16 cellular contexts compared by ENCODE assay signal in the genomic region with DNA sequence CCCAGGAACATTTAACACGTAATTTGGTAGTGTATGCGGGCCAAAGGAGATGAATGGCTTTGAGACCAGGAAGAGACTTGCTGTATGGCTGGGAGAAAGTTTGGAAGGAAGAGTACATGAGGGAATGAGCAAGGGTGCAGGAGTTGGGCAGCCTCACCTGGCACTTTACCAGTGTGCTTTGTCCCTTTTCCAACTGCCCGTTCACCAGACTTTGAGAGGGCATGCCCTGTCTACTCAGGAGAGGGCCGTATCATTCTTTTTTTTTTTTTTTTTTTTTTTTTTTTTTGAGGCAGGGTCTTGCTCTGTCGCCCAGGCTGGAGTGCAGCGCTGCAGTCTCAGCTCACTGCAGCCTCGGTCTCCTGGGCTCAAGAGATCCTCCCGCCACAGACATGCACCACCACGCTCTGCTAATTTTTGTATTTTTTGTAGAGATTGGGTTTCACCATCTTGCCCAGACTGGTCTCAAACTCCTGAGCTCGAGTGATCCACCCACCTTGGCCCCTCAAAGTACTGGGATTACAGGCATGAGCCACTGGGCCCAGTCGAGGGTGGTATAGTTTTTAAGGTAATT. TPM values are rescaled to one million over a fixed set of nuclear protein-coding genes. Genes with fewer than 3 reads are reported as not detected.
DNase-seq lines count a peak whose midpoint lies in the region; ATAC-seq, FAIRE-seq and TF ChIP-seq lines count a peak whose summit lies in the region.
"Had no signal": no experiment of that assay in that cellular context is flagged by ENCODE, and none has a peak within 500 bp of the region (broad histone marks: within the 10 kb centered on the region; RNA-seq: fewer than 3 reads in every experiment).

No MANE protein-coding gene starts in this region.

- CTCF ChIA-PET in A549 (lab: Yijun Ruan, JAX) (interaction anchor here (6.2 kb wide), 1 partner anchor 10 kb away, joined by 37 read pairs; no protein-coding TSS in a partner anchor), HEK293 (lab: Yijun Ruan, JAX) (interaction anchor here (0.6 kb wide), 1 partner anchor 133 kb away, joined by 3 read pairs; no protein-coding TSS in a partner anchor)

- H3K9me3 ChIP-seq in A549 (no peaks in the 10 kb centered on the region), HEK293 (ENCODE audit: control insufficient read depth, insufficient read depth, low read depth, low read length) (no peaks in the 10 kb centered on the region)
- H3K9me3 ChIP-seq: BE2C had no signal

- H3K4me2 ChIP-seq in A549: peak overlapping the region; percentile 79
- H3K4me2 ChIP-seq: neural progenitor cell had no signal

- H3K4me3 Mint-ChIP-seq in chondrocyte (ENCODE audit: unreplicated experiment): no peak overlapping the region
- no peak overlapping the region for H3K4me3 Mint-ChIP-seq in nephron progenitor cell
- H3K4me3 Mint-ChIP-seq: activated naive CD8-positive, alpha-beta T cell; neural progenitor cell had no signal

- H3K9me3 Mint-ChIP-seq in chondrocyte (ENCODE audit: low read depth) (no peaks in the 10 kb centered on the region), nephron progenitor cell (no peaks in the 10 kb centered on the region)
- H3K9me3 Mint-ChIP-seq: neural progenitor cell had no signal

- 79% methylated on average over 11 of the region's 11 CpGs for WGBS in A549 (ENCODE audit: missing lambda C conversion rate)

- H3K27me3 ChIP-seq in dorsolateral prefrontal cortex: no peaks in the 10 kb centered on the region
- H3K27me3 ChIP-seq: BE2C, neural progenitor cell had no signal

- no peak for TF ChIP-seq POLR2A in A549 (IDR thresholded peaks at IDR 0.05; ENCODE audit: low read length)

- H3K4me1 Mint-ChIP-seq in chondrocyte (ENCODE audit: low read depth): peaks cover 75% of the 10 kb centered on the region
- H3K4me1 Mint-ChIP-seq in nephron progenitor cell: peaks cover 53% of the 10 kb centered on the region

- H3K27me3 Mint-ChIP-seq in chondrocyte (ENCODE audit: low read depth) (no peaks in the 10 kb centered on the region), nephron progenitor cell (ENCODE audit: low read depth, poor library complexity) (no peaks in the 10 kb centered on the region)
- H3K27me3 Mint-ChIP-seq: activated naive CD8-positive, alpha-beta T cell had no signal

- H3K4me3 ChIP-seq in A549 (no peak overlapping the region), HEK293 (ENCODE audit: low read depth, low read length) (no peak overlapping the region), dorsolateral prefrontal cortex (peak overlapping the region in 1 of 59 donors; percentile 54)
- H3K4me3 ChIP-seq: neural progenitor cell, skin epidermis had no signal

- TF ChIP-seq RAD21 in A549 (conservative IDR thresholded peaks at IDR 0.05 in 1 of 2, IDR thresholded peaks at IDR 0.05 in 1 of 2): no peak

- intact Hi-C loops in dorsolateral prefrontal cortex (cut with DNase I): no loop called here

- peak overlapping the region; percentile 87 for H3K27ac Mint-ChIP-seq in chondrocyte (ENCODE audit: unreplicated experiment)
- peak overlapping the region; percentile 98 for H3K27ac Mint-ChIP-seq in nephron progenitor cell
- H3K27ac Mint-ChIP-seq: neural progenitor cell had no signal

- ATAC-seq in A549 (no peak), HG03039 (IDR thresholded peaks at IDR 0.05; ENCODE audit: unreplicated experiment) (no peak)

- DNase-seq in A549 (ENCODE audit: low read depth in 1 of 2, low spot score in 1 of 2) (no peak), chondrocyte (ENCODE audit: low spot score) (no peak), nephron progenitor cell (no peak), superior temporal gyrus (ENCODE audit: extremely low spot score) (no peak), dorsolateral prefrontal cortex (no peak), NCI-H1092 (lab: John Stamatoyannopoulos, UW) (no peak)
- DNase-seq: activated CD4-positive, CD25-positive, alpha-beta regulatory T cell; BE2C; EL; hypothalamus had no signal

- peaks cover 5 to 35% of the 10 kb centered on the region in 2 experiments for H3K36me3 ChIP-seq in HEK293 (ENCODE audit: control insufficient read depth in 2 of 2, insufficient read depth in 1 of 2, low read length in 2 of 2)

- H3K36me3 Mint-ChIP-seq in chondrocyte (ENCODE audit: low read depth) (peaks cover 11% of the 10 kb centered on the region), nephron progenitor cell (ENCODE audit: low read depth) (peaks cover 33% of the 10 kb centered on the region)

- TF ChIP-seq EP300 in A549 (IDR thresholded peaks at IDR 0.05): no peak

- H3K27ac ChIP-seq in A549 (peak overlapping the region; percentile 77 to 87), HEK293 (ENCODE audit: extremely low read depth, low read depth, low read length) (no peak overlapping the region), dorsolateral prefrontal cortex (peak overlapping the region in 14 of 59 donors; percentile 10 to 85 (median 66))
- H3K27ac ChIP-seq: neural progenitor cell had no signal

- TF ChIP-seq CTCF in A549 (IDR thresholded peaks at IDR 0.05) (no peak), HEK293 (tag by site-specific recombination; IDR thresholded peaks at IDR 0.05) (no peak), chondrocyte (IDR thresholded peaks at IDR 0.05) (no peak), nephron progenitor cell (IDR thresholded peaks at IDR 0.05) (no peak), dorsolateral prefrontal cortex (IDR thresholded peaks at IDR 0.05 in 54 of 56, conservative IDR thresholded peaks at IDR 0.05 in 2 of 56; ENCODE audit: low read depth in 1 of 56, partially characterized antibody in 56 of 56) (no peak)

- H3K4me1 ChIP-seq in A549 (peaks cover 75% of the 10 kb centered on the region), HEK293 (ENCODE audit: control insufficient read depth, insufficient read depth, low read length) (peaks cover 16% of the 10 kb centered on the region; the same call in 1 of the 2 replicates)

- POLR2A ChIA-PET in A549 (lab: Yijun Ruan, JAX) (no interaction called here), HEK293 (lab: Yijun Ruan, JAX) (interaction anchor here (0.6 kb wide), 1 partner anchor 381 kb away, joined by 3 read pairs; no protein-coding TSS in a partner anchor)

- no peak for FAIRE-seq in A549 (lab: Jason Lieb, UNC)
- FAIRE-seq: GM12892 had no signal

TF ChIP-seq in A549, 52 proteins besides CTCF, POLR2A, EP300 and RAD21 (continues in another document):
- TF ChIP-seq CBX8 (IDR thresholded peaks at IDR 0.05) (no peak), TP53 (CRISPR knock-in tag; IDR thresholded peaks at IDR 0.05) (no peak), HMGXB4 (CRISPR knock-in tag; IDR thresholded peaks at IDR 0.05; ENCODE audit: borderline replicate concordance) (no peak), ZNF302 (CRISPR knock-in tag; IDR thresholded peaks at IDR 0.05) (no peak)
- TF ChIP-seq, protein P1, sequence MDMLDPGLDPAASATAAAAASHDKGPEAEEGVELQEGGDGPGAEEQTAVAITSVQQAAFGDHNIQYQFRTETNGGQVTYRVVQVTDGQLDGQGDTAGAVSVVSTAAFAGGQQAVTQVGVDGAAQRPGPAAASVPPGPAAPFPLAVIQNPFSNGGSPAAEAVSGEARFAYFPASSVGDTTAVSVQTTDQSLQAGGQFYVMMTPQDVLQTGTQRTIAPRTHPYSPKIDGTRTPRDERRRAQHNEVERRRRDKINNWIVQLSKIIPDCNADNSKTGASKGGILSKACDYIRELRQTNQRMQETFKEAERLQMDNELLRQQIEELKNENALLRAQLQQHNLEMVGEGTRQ (IDR thresholded peaks at IDR 0.05): no peak

TF ChIP-seq in HEK293, 187 proteins besides CTCF, POLR2A, EP300 and RAD21 (continues in another document):
- TF ChIP-seq ZBTB44 (tag by site-specific recombination; IDR thresholded peaks at IDR 0.05) (peak; percentile 81), TCF7L2 (IDR thresholded peaks at IDR 0.05; ENCODE audit: borderline replicate concordance, low read depth, low read length) (no peak), ZNF121 (tag by site-specific recombination; IDR thresholded peaks at IDR 0.05) (0 out of 2 replicates have a peak, but pooled peaks have one; percentile 30), ZNF362 (tag by site-specific recombination; IDR thresholded peaks at IDR 0.05) (0 out of 2 replicates have a peak, but pooled peaks have one; percentile 12), KLF1 (tag by site-specific recombination; IDR thresholded peaks at IDR 0.05) (0 out of 2 replicates have a peak, but pooled peaks have one; percentile 34), PRDM1 (tag by site-specific recombination; IDR thresholded peaks at IDR 0.05) (peak; percentile 30; the same call in 1 of the 2 replicates), RBAK (tag by site-specific recombination; IDR thresholded peaks at IDR 0.05) (no peak)

RNA-seq across cellular contexts. Expression of gene DYNC1H1, which starts 6.5 kb away (rescaled TPM):
- polyA plus RNA-seq in A549 (2011; rRNA removed): 187 and 379 TPM in 2 replicates
- 156 and 163 TPM in 2 replicates for polyA plus RNA-seq in A549 (2012; cell fraction: cytosol; rRNA removed)
- polyA plus RNA-seq in A549 (2012; cell fraction: nucleus; rRNA removed): 1,193 and 1,318 TPM in 2 replicates
- 154 to 197 TPM (median 177 TPM) in 3 replicates for polyA plus RNA-seq in A549 (2017; fragmentation: RNase III; extraction: RNeasy Plus Mini Kit Qiagen cat#74134 plus additional on column Dnase treatment)
- 837 and 1,039 TPM in 2 replicates for polyA minus RNA-seq in A549 (2011; rRNA and poly(A)+ RNA removed)
- 718 to 842 TPM (median 735 TPM) in 3 replicates for total RNA-seq in chondrocyte
- total RNA-seq in dorsolateral prefrontal cortex: 1,000 to 10,000 TPM in 97 of 120 experiments, 100 to 1,000 TPM in 23; 740 to 1,310 (median 1,110) TPM
